8 cellular contexts compared by ENCODE assay signal in the genomic region with DNA sequence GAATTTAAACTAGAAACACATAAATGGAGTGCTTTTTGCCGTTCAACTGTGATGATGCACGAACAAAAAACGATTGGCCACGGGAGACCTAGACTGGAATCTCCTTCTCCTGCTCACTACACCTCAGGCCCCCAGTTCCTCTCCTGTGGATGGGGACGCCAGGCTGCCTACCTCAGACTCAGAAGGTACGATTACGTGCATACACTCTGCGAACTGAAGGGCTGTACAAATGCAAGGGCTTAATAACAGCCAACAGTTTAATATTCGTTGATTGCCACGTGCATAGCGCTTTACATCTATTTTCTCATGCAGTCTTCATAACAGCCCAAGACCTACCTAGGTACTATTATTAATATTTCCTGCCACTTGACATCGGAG. TPM values are rescaled to one million over a fixed set of nuclear protein-coding genes. Genes with fewer than 3 reads are reported as not detected.
DNase-seq lines count a peak whose midpoint lies in the region; ATAC-seq and TF ChIP-seq lines count a peak whose summit lies in the region.

No MANE protein-coding gene starts in this region.

- H3K36me3 ChIP-seq in adrenal gland (replicated peaks in 1 of 2) (no peaks in the 10 kb centered on the region), tibial artery (no peaks in the 10 kb centered on the region)

- peaks cover 3% of the 10 kb centered on the region for H3K36me3 Mint-ChIP-seq in activated T-cell treated with anti-CD3 and anti-CD28 coated beads, Interleukin-2, amount 50 U/mL, for 24 hours (ENCODE audit: low read depth)

- no peak for ATAC-seq in GM18873 (IDR thresholded peaks at IDR 0.05; ENCODE audit: low FRiP score, unreplicated experiment)
- no peak for ATAC-seq in GM21390 (IDR thresholded peaks at IDR 0.05; ENCODE audit: unreplicated experiment)

- intact Hi-C loops in adrenal gland (cut with DNase I): loop anchor here in 1 of 2 donors (2.0 kb wide), 1 partner anchor 25 kb away; no protein-coding TSS in a partner anchor
- intact Hi-C loops in tibial artery (cut with DNase I; ENCODE audit: low total_unique reads): loop anchor here (5.0 kb wide), 1 partner anchor 45 kb away; no protein-coding TSS in a partner anchor

- H3K27ac ChIP-seq in adrenal gland: peak overlapping the region in 4 of 5 donors; percentile 11 to 92 (median 68)
- peak overlapping the region; percentile 68 to 84 for H3K27ac ChIP-seq in tibial artery

- no peak for DNase-seq in activated T-cell treated with anti-CD3 and anti-CD28 coated beads, Interleukin-2, amount 50 U/mL, for 24 hours
- DNase-seq in activated T-cell treated with anti-CD3 and anti-CD28 coated beads, Interleukin-2, amount 50 U/mL, for 1 hour: no peak
- DNase-seq in adrenal gland: no peak
- peak; percentile 67 for DNase-seq in kidney glomerular epithelial cell (lab: John Stamatoyannopoulos, UW)
- no peak for DNase-seq in tibial artery
- no peak for DNase-seq in stimulated activated naive CD4-positive, alpha-beta T cell treated with Interleukin-2 at 50 U/mL for 16 hours (lab: John Stamatoyannopoulos, UW)

- H3K4me3 ChIP-seq in adrenal gland (peak overlapping the region in 2 of 4 donors; percentile 39 to 97), tibial artery (peak overlapping the region; percentile 66 to 78)

- peak overlapping the region; percentile 80 for H3K4me3 Mint-ChIP-seq in activated T-cell treated with anti-CD3 and anti-CD28 coated beads, Interleukin-2, amount 50 U/mL, for 24 hours

- TF ChIP-seq POLR2A in adrenal gland (IDR thresholded peaks at IDR 0.05): no peak

- peak overlapping the region; percentile 87 for H3K27ac Mint-ChIP-seq in activated T-cell treated with anti-CD3 and anti-CD28 coated beads, Interleukin-2, amount 50 U/mL, for 24 hours

- 40 to 62% (median 52%) methylated on average over 12 of the region's 12 CpGs for WGBS in adrenal gland, 4 donors

- peaks cover 37% of the 10 kb centered on the region for H3K4me1 Mint-ChIP-seq in activated T-cell treated with anti-CD3 and anti-CD28 coated beads, Interleukin-2, amount 50 U/mL, for 24 hours (ENCODE audit: low read depth)

- no peaks in the 10 kb centered on the region for H3K9me3 Mint-ChIP-seq in activated T-cell treated with anti-CD3 and anti-CD28 coated beads, Interleukin-2, amount 50 U/mL, for 24 hours

- H3K9me3 ChIP-seq in adrenal gland (replicated peaks in 1 of 3): no peaks in the 10 kb centered on the region
- no peaks in the 10 kb centered on the region for H3K9me3 ChIP-seq in tibial artery

- TF ChIP-seq CTCF in adrenal gland (IDR thresholded peaks at IDR 0.05) (no peak), tibial artery (IDR thresholded peaks at IDR 0.05) (no peak)

- H3K27me3 ChIP-seq in adrenal gland (no peaks in the 10 kb centered on the region), tibial artery (no peaks in the 10 kb centered on the region)

- H3K4me1 ChIP-seq in adrenal gland (replicated peaks in 1 of 2) (peaks cover 18 to 25% of the 10 kb centered on the region in 2 donors), tibial artery (peaks cover 7 to 39% (median 22%) of the 10 kb centered on the region in 4 donors)

- peaks cover 3% of the 10 kb centered on the region for H3K27me3 Mint-ChIP-seq in activated T-cell treated with anti-CD3 and anti-CD28 coated beads, Interleukin-2, amount 50 U/mL, for 24 hours

RNA-seq across cellular contexts. Expression of gene ARMC2, which starts 0.5 kb away (rescaled TPM):
- 1 to 10 TPM; 2.1 to 7.8 (median 6.6) TPM for total RNA-seq in adrenal gland
- polyA plus RNA-seq in adrenal gland: 1 to 10 TPM; 4.0 to 6.5 (median 5.0) TPM
